In the genomic region with DNA sequence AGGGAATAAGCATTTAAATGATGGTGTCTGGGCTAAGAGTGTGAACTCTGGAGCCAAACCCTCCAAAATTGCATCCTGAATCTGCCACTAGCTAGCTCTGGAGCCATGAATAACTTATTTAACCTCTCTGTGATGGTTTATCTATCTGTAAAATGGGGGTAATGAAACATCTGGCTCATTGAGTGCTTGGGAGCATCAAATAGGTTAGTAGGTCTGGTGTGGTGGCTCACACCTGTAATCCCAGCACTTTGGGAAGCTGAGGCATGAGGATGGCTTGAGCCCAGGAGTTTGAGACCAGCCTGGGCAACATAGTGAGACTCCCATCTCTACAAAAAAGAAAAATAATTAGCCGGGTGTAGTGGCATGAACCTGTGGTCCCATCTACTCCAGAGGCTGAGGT, we compare ENCODE assay signal across 1 cellular context.
TF ChIP-seq lines count a peak whose summit lies in the region.

No MANE protein-coding gene starts in this region.

TF ChIP-seq in WTC11, 78 proteins besides CTCF, POLR2A, EP300 and RAD21 (continued from another document):
- TF ChIP-seq MYBL2 (CRISPR knock-in tag; IDR thresholded peaks at IDR 0.05) (no peak), KAT7 (CRISPR knock-in tag; IDR thresholded peaks at IDR 0.05; ENCODE audit: borderline replicate concordance) (no peak)
